ENCODE assay signal across 22 cellular contexts in the genomic region with DNA sequence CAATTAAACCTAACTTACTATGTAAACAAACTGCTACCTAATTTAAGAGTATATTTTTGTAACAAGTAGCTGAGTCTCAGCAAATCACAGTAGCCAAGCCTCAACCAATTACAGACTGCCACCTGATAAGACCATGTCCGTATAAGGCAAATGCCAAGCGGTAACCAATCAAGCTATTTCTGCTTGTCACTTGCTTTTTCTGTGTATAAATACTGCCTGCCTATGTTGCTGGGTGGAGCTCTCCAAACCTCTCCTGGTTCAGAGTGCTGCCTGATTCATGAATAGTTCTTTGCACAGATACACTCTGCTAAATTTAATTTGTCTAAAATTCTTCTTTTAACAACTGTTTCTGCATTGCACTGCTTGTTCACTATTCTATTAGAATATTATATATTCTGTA. TPM values are rescaled to one million over a fixed set of nuclear protein-coding genes. Genes with fewer than 3 reads are reported as not detected.
DNase-seq lines count a peak whose midpoint lies in the region; ATAC-seq, FAIRE-seq and TF ChIP-seq lines count a peak whose summit lies in the region.
"Had no signal": no experiment of that assay in that cellular context is flagged by ENCODE, and none has a peak within 500 bp of the region (broad histone marks: within the 10 kb centered on the region; RNA-seq: fewer than 3 reads in every experiment).

No MANE protein-coding gene starts in this region.

- no peak overlapping the region for H4K8ac ChIP-seq in H1 (ENCODE audit: extremely low read depth, insufficient read depth, low read length)

- peaks cover 0 to 2% of the 10 kb centered on the region in 2 experiments for H4K20me1 ChIP-seq in H1 (replicated peaks in 1 of 2; ENCODE audit: control insufficient read depth in 1 of 2, insufficient read depth in 2 of 2, low read length in 2 of 2)

- H3K9ac ChIP-seq in H1 (replicated peaks in 1 of 4; ENCODE audit: extremely low read depth in 1 of 4, low read depth in 3 of 4, low read length in 3 of 4) = no peak overlapping the region

- POLR2A ChIA-PET in H1 (lab: Charles Lee; ENCODE audit: partially characterized antibody) = interaction anchor here (1.4 to 1.6 kb wide), 2 partner anchors 18 to 25 kb away, joined by 3 to 4 read pairs; no protein-coding TSS in a partner anchor

- TF ChIP-seq EP300 in H1 (IDR thresholded peaks at IDR 0.05; ENCODE audit: borderline replicate concordance in 1 of 2, low read depth in 2 of 2, low read length in 2 of 2) = no peak

- no peak overlapping the region for H3K23ac ChIP-seq in H1 (ENCODE audit: insufficient read length)

- no peak overlapping the region for H3K4ac ChIP-seq in H1 (replicated peaks; ENCODE audit: insufficient read length, low read depth, low read length)

- H3K4me1 Mint-ChIP-seq in natural killer cell = peaks cover 33 to 48% of the 10 kb centered on the region in 2 donors
- peaks cover 31 to 43% of the 10 kb centered on the region in 2 donors for H3K4me1 Mint-ChIP-seq in natural killer cell treated with Interleukin-12 subunit alpha and Interleukin-12 subunit beta and Interleukin-15 and Interleukin-18, amount 100 ng/mL, for 72 hours (ENCODE audit: low read depth in 2 of 2)
- H3K4me1 Mint-ChIP-seq in activated T-cell treated with anti-CD3 and anti-CD28 coated beads, Interleukin-2, amount 50 U/mL, for 72 hours (ENCODE audit: low read depth) = peaks cover 30% of the 10 kb centered on the region

- H2BK120ac ChIP-seq in H1 (replicated peaks; ENCODE audit: low read depth, low read length) = no peak overlapping the region

- CTCF ChIA-PET in H1 (lab: Charles Lee; ENCODE audit: partially characterized antibody) = interaction anchor here (0.8 to 0.9 kb wide), 2 partner anchors 11 to 156 kb away, joined by 3 to 4 read pairs; no protein-coding TSS in a partner anchor

- H2BK15ac ChIP-seq in H1 (ENCODE audit: low read length) = no peak overlapping the region

- H3K9me3 ChIP-seq in H1 (ENCODE audit: insufficient read depth in 2 of 2, low read depth in 1 of 2, low read length in 1 of 2) = no peaks in the 10 kb centered on the region; a peak in 1 of 4 replicates

- H2BK20ac ChIP-seq in H1 (ENCODE audit: low read length) = no peak overlapping the region

- peaks cover 2 to 6% of the 10 kb centered on the region in 2 donors for H3K9me3 Mint-ChIP-seq in natural killer cell
- no peaks in the 10 kb centered on the region for H3K9me3 Mint-ChIP-seq in natural killer cell treated with Interleukin-12 subunit alpha and Interleukin-12 subunit beta and Interleukin-15 and Interleukin-18, amount 100 ng/mL, for 72 hours
- H3K9me3 Mint-ChIP-seq in activated T-cell treated with anti-CD3 and anti-CD28 coated beads, Interleukin-2, amount 50 U/mL, for 72 hours = peaks cover 0 to 3% of the 10 kb centered on the region in 2 donors

- H3K79me2 ChIP-seq in H1 (ENCODE audit: control insufficient read depth in 1 of 2, insufficient read depth in 2 of 2, low read length in 2 of 2) = peaks cover 0 to 54% of the 10 kb centered on the region in 2 experiments; a peak in 2 of 4 replicates

- H2BK5ac ChIP-seq in H1 (ENCODE audit: low read depth, low read length) = no peak overlapping the region

- no peak overlapping the region for H3K14ac ChIP-seq in H1 (ENCODE audit: insufficient read length)

- TF ChIP-seq CTCF in natural killer cell (IDR thresholded peaks at IDR 0.05) = no peak
- no peak for TF ChIP-seq CTCF in H1 (IDR thresholded peaks at IDR 0.05; ENCODE audit: control extremely low read depth in 1 of 3, insufficient read depth in 1 of 3, low read depth in 1 of 3, low read length in 3 of 3)

- no peak for FAIRE-seq in H1 (lab: Jason Lieb, UNC)
- FAIRE-seq: GM19239 had no signal

- H2AK5ac ChIP-seq in H1 (ENCODE audit: low read depth, low read length) = no peak overlapping the region

- WGBS in H1 (ENCODE audit: extremely low coverage in 1 of 2, insufficient coverage in 1 of 2, insufficient read length in 1 of 2, insufficient replicate concordance in 2 of 2, low coverage in 1 of 2, low lambda C conversion rate in 2 of 2, missing lambda C conversion rate in 1 of 2), 2 experiments = 46% methylated on average over 2 of the region's 2 CpGs; no CpG with 5 or more reads in 1 of the 2 experiments

- H3K4me3 Mint-ChIP-seq in natural killer cell = no peak overlapping the region
- H3K4me3 Mint-ChIP-seq in natural killer cell treated with Interleukin-12 subunit alpha and Interleukin-12 subunit beta and Interleukin-15 and Interleukin-18, amount 100 ng/mL, for 72 hours = no peak overlapping the region
- no peak overlapping the region for H3K4me3 Mint-ChIP-seq in activated T-cell treated with anti-CD3 and anti-CD28 coated beads, Interleukin-2, amount 50 U/mL, for 72 hours
- H3K4me3 Mint-ChIP-seq: HFFc6, T-helper 17 cell had no signal

- no peak overlapping the region for H3K18ac ChIP-seq in H1 (ENCODE audit: extremely low read depth, low read length)

- no peak overlapping the region for H2AFZ ChIP-seq in H1 (ENCODE audit: low read length)
- H2AFZ ChIP-seq: PC-9 had no signal

- no peak overlapping the region for H3K4me3 ChIP-seq in H1 (ENCODE audit: extremely low read depth in 1 of 4, insufficient read depth in 2 of 4, low read depth in 3 of 4, low read length in 4 of 4)
- H3K4me3 ChIP-seq: PC-9, SJCRH30 had no signal

- no peak overlapping the region for H4K91ac ChIP-seq in H1 (replicated peaks; ENCODE audit: insufficient read length, low read length)

- H2BK12ac ChIP-seq in H1 (ENCODE audit: low read depth, low read length) = no peak overlapping the region

- TF ChIP-seq POLR2A in H1 (IDR thresholded peaks at IDR 0.05; ENCODE audit: control extremely low read depth in 1 of 2, low read depth in 2 of 2, low read length in 2 of 2) = no peak

- no peaks in the 10 kb centered on the region; the same call in 1 of the 2 replicates for H3K79me1 ChIP-seq in H1 (ENCODE audit: low read depth, low read length)

- no peaks in the 10 kb centered on the region for H3K27me3 Mint-ChIP-seq in natural killer cell (ENCODE audit: low read depth in 2 of 2)
- no peaks in the 10 kb centered on the region for H3K27me3 Mint-ChIP-seq in natural killer cell treated with Interleukin-12 subunit alpha and Interleukin-12 subunit beta and Interleukin-15 and Interleukin-18, amount 100 ng/mL, for 72 hours
- no peaks in the 10 kb centered on the region for H3K27me3 Mint-ChIP-seq in activated T-cell treated with anti-CD3 and anti-CD28 coated beads, Interleukin-2, amount 50 U/mL, for 72 hours (ENCODE audit: low read depth)
- H3K27me3 Mint-ChIP-seq: T-helper 17 cell had no signal

- no peaks in the 10 kb centered on the region for H3K27me3 ChIP-seq in H1 (replicated peaks in 1 of 4; ENCODE audit: control insufficient read depth in 3 of 4, extremely low read depth in 1 of 4, insufficient read depth in 3 of 4, low read length in 3 of 4)
- H3K27me3 ChIP-seq: SJCRH30 had no signal

- peak in 2 of 3 donors; percentile 22 to 50 for ATAC-seq in natural killer cell
- ATAC-seq in natural killer cell treated with Interleukin-12 subunit alpha and Interleukin-12 subunit beta and Interleukin-15 and Interleukin-18, amount 100 ng/mL, for 72 hours = no peak
- no peak for ATAC-seq in activated T-cell treated with anti-CD3 and anti-CD28 coated beads, Interleukin-2, amount 50 U/mL, for 72 hours (replicated peaks in 1 of 2)
- ATAC-seq: T-helper 17 cell had no signal

- H3K4me2 ChIP-seq in H1 (ENCODE audit: insufficient read depth in 1 of 2, low read depth in 2 of 2, low read length in 2 of 2) = no peak overlapping the region
- H3K4me2 ChIP-seq: PC-9 had no signal

- no peak for TF ChIP-seq RAD21 in H1 (IDR thresholded peaks at IDR 0.05 in 1 of 2, conservative IDR thresholded peaks at IDR 0.05 in 1 of 2; ENCODE audit: low read depth in 2 of 2, low read length in 2 of 2)

- intact Hi-C loops in natural killer cell (cut with micrococcal nuclease) = no loop called here

- H3K36me3 ChIP-seq in H1 (ENCODE audit: control insufficient read depth in 2 of 4, insufficient read depth in 4 of 4, low read length in 3 of 4) = no peaks in the 10 kb centered on the region; a peak in 1 of 8 replicates

- no peaks in the 10 kb centered on the region for H3K36me3 Mint-ChIP-seq in natural killer cell
- peaks cover 6% of the 10 kb centered on the region for H3K36me3 Mint-ChIP-seq in natural killer cell treated with Interleukin-12 subunit alpha and Interleukin-12 subunit beta and Interleukin-15 and Interleukin-18, amount 100 ng/mL, for 72 hours
- peaks cover 5 to 6% of the 10 kb centered on the region in 2 donors for H3K36me3 Mint-ChIP-seq in activated T-cell treated with anti-CD3 and anti-CD28 coated beads, Interleukin-2, amount 50 U/mL, for 72 hours (ENCODE audit: insufficient read depth in 2 of 2)

- no peak overlapping the region for H4K5ac ChIP-seq in H1 (ENCODE audit: insufficient read length, low read depth, low read length)

- H3K27ac ChIP-seq in H1 (ENCODE audit: low read depth, low read length) = no peak overlapping the region
- H3K27ac ChIP-seq: C4-2B, PC-9, SJCRH30 had no signal

- DNase-seq in natural killer cell = no peak
- DNase-seq in natural killer cell treated with Interleukin-12 subunit alpha and Interleukin-12 subunit beta and Interleukin-15 and Interleukin-18, amount 100 ng/mL, for 72 hours (ENCODE audit: low spot score) = no peak
- peak; percentile 41 for DNase-seq in NAMALWA (ENCODE audit: low spot score)
- no peak for DNase-seq in H1 (ENCODE audit: low read depth in 1 of 2, low spot score in 2 of 2)
- no peak for DNase-seq in HPDE6-E6E7 (ENCODE audit: extremely low spot score)
- no peak for DNase-seq in occipital lobe (lab: John Stamatoyannopoulos, UW)
- no peak for DNase-seq in amniotic stem cell (lab: John Stamatoyannopoulos, UW)
- DNase-seq in activated T-cell treated with anti-CD3 and anti-CD28 coated beads, Interleukin-2, amount 50 U/mL, for 72 hours = no peak
- DNase-seq: AML-193, GF-D8, GOT3, HFFc6, MV-4-11, NCI-H1417, NCI-H187, NCI-H345, NCI-H524 treated with DMSO at 0.1 percent for 48 hours, PC-9, SJCRH30, T-helper 17 cell had no signal

- peak overlapping the region; percentile 4 to 27 for H3K27ac Mint-ChIP-seq in natural killer cell
- H3K27ac Mint-ChIP-seq in natural killer cell treated with Interleukin-12 subunit alpha and Interleukin-12 subunit beta and Interleukin-15 and Interleukin-18, amount 100 ng/mL, for 72 hours = no peak overlapping the region
- no peak overlapping the region for H3K27ac Mint-ChIP-seq in activated T-cell treated with anti-CD3 and anti-CD28 coated beads, Interleukin-2, amount 50 U/mL, for 72 hours
- H3K27ac Mint-ChIP-seq: HFFc6, T-helper 17 cell had no signal

- H3K4me1 ChIP-seq in H1 (replicated peaks in 1 of 4; ENCODE audit: control insufficient read depth in 3 of 4, insufficient read depth in 4 of 4, low read length in 3 of 4) = no peaks in the 10 kb centered on the region
- H3K4me1 ChIP-seq: SJCRH30 had no signal

- H3K56ac ChIP-seq in H1 (replicated peaks; ENCODE audit: insufficient read length, low read depth, low read length) = no peak overlapping the region

- no peaks in the 10 kb centered on the region for H3K23me2 ChIP-seq in H1 (ENCODE audit: low read depth, low read length)

RNA-seq across cellular contexts. Expression of a gene that starts 42.6 kb away (rescaled TPM):
- total RNA-seq in natural killer cell (10 to 100 TPM; 61.1 to 72.5 (median 62.8) TPM), occipital lobe (111 TPM)
- 10 to 100 TPM; 40.9 to 51.8 TPM for total RNA-seq in natural killer cell treated with Interleukin-12 subunit alpha and Interleukin-12 subunit beta and Interleukin-15 and Interleukin-18, amount 100 ng/mL, for 72 hours
- total RNA-seq in H1 (2021; fragmentation: NEBNext Ultra II Directional; extraction: Animal tissue kit (Norgen Biotek cat#: 25700)) = 17.6 and 22.6 TPM in 2 replicates
- 2.0 and 3.7 TPM in 2 replicates for polyA plus RNA-seq in H1 (2011; rRNA removed)
- 3.5 TPM for polyA plus RNA-seq in H1 (2011; cell fraction: cytosol; rRNA removed)
- polyA plus RNA-seq in H1 (2011; cell fraction: nucleus; rRNA removed) = 4.4 TPM
- 7.2 to 10.1 TPM (median 8.8 TPM) in 4 replicates for polyA plus RNA-seq in H1 (2012, experiment 1 of 2)
- 0.25 TPM for polyA plus RNA-seq in H1 (2012, experiment 2 of 2)
- 7.4 TPM for polyA plus RNA-seq in H1 (2013, experiment 1 of 2)
- 8.0 TPM for polyA plus RNA-seq in H1 (2013, experiment 2 of 2)
- 44.0 and 67.3 TPM in 2 replicates for polyA minus RNA-seq in H1 (2011; rRNA and poly(A)+ RNA removed)
- polyA minus RNA-seq in H1 (2011; cell fraction: cytosol; rRNA and poly(A)+ RNA removed) = 27.4 TPM
- 37.6 TPM for polyA minus RNA-seq in H1 (2011; cell fraction: nucleus; rRNA and poly(A)+ RNA removed)
- 10 to 100 TPM; 42.0 to 44.7 TPM for total RNA-seq in activated T-cell treated with anti-CD3 and anti-CD28 coated beads, Interleukin-2, amount 50 U/mL, for 72 hours

Comparison
In these comparisons a context has a peak if more than half of its experiments do, and no peak if none do; other contexts are left out.
1. ATAC-seq: peak in natural killer cell (2 of 3); none in natural killer cell treated with Interleukin-12 subunit alpha and Interleukin-12 subunit beta and Interleukin-15 and Interleukin-18, amount 100 ng/mL, for 72 hours (0 of 2) and activated T-cell treated with anti-CD3 and anti-CD28 coated beads, Interleukin-2, amount 50 U/mL, for 72 hours (0 of 2).
2. H3K27ac Mint-ChIP-seq: peak in natural killer cell (2 of 2); none in natural killer cell treated with Interleukin-12 subunit alpha and Interleukin-12 subunit beta and Interleukin-15 and Interleukin-18, amount 100 ng/mL, for 72 hours (0 of 2) and activated T-cell treated with anti-CD3 and anti-CD28 coated beads, Interleukin-2, amount 50 U/mL, for 72 hours (single experiment).